Comparison of ENCODE assay signal across 8 cellular contexts in the genomic region with DNA sequence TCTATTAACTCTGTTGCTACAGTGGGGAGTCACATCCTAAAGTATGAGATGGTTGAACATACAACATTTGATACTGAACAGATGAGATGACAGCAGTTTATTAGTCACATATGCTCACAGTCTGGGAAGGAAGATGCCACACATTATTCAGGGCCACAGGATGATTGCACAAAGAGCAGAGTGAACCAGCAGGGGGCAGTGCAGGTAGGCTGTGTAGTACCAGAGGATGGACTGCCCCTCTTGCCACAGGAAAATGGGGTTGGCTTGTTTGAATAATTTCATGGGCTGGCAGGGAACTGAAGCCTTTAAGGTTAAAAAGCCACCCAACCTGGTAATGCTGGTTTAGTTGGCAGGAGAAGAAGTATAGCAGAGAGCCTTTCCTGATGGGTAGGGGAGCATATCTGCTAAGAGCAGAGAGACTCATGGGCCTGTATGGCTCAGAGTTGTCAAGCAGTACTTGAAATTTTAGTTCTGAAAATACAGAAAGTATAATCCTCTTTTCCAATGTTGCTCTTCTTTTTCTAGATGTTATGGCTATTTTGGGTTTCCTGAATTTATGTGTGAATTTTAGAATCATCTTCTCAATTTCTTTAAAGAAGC.
A peak's percentile ranks its signal among the peaks of the same experiment; 100 is the strongest.
DNase-seq lines count a peak whose midpoint lies in the region; ATAC-seq and TF ChIP-seq lines count a peak whose summit lies in the region.

No MANE protein-coding gene starts in this region.

- no peak overlapping the region for H3K4me3 ChIP-seq in fibroblast of mammary gland (ENCODE audit: control insufficient read depth, low read depth, low read length)

- peak; percentile 82 for ATAC-seq in HG03354 (IDR thresholded peaks at IDR 0.05; ENCODE audit: poor library complexity, severe bottlenecking, unreplicated experiment)
- ATAC-seq in HG03196 (IDR thresholded peaks at IDR 0.05; ENCODE audit: unreplicated experiment) = no peak

- DNase-seq in GM10266 (ENCODE audit: extremely low spot score) (no peak), fibroblast of mammary gland (ENCODE audit: low read depth) (peak; percentile 1), RKO (ENCODE audit: low spot score) (no peak), cerebellar nuclear complex (lab: John Stamatoyannopoulos, UW) (no peak)
- DNase-seq in stimulated activated CD4-positive, alpha-beta T cell treated with anti-CD3 and anti-CD28 coated beads, Interleukin-4, amount 100 ng/mL, for 1 hour = peak; percentile 46

- no peak overlapping the region for H3K27ac ChIP-seq in VCaP

- TF ChIP-seq CTCF in GM10266 (IDR thresholded peaks at IDR 0.05; ENCODE audit: control insufficient read depth, insufficient read depth, low read depth, missing control alignments) (peak; percentile 67), VCaP (conservative IDR thresholded peaks at IDR 0.05) (peak; percentile 74), fibroblast of mammary gland (conservative IDR thresholded peaks at IDR 0.05; ENCODE audit: control insufficient read depth, insufficient read depth, low read depth, low read length) (peak; percentile 23)

Comparison
In these comparisons a context has a peak if more than half of its experiments do, and no peak if none do; other contexts are left out.
1. DNase-seq: peak in fibroblast of mammary gland (single experiment) and stimulated activated CD4-positive, alpha-beta T cell treated with anti-CD3 and anti-CD28 coated beads, Interleukin-4, amount 100 ng/mL, for 1 hour (single experiment); none in GM10266 (single experiment), RKO (single experiment) and cerebellar nuclear complex (0 of 2).
2. CTCF ChIP-seq: peak in every context shown above with its lines; median percentile 74 in VCaP; 67 in GM10266; 23 in fibroblast of mammary gland.